Comparison of ENCODE assay signal across 1 cellular context in the genomic region with DNA sequence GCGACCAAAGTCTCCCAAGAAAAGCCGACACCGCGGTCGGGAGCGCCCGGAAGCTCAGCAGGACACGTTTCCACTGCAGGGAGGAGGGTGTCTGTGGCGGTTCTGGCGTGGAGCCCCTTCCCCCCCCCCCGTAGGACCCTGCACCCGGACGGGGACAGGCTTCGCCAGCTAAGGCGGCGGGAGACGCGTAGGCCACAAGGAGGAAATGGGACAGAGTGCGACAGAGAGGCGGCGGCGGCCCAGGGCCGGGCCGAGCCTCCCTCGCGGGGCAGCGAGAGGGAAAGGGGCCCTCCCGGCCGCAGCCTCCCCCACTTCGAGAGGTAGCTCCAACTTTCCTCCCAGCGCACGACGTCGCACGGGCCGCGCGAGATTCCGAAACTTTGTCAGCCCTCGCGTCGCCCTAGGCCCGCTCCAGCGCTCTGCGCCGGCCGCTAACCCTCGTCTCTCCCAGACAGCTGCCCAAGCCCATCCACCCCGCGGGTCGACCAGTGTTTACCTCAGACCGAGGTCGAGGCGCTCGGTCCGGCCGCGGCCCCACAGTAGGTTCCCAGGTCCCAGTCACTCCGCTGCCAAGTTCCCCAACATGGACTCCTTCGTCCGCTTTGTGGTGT.
TF ChIP-seq lines count a peak whose summit lies in the region.

No MANE protein-coding gene starts in this region.

TF ChIP-seq in K562, 482 proteins besides CTCF, POLR2A, EP300 and RAD21 (continued from another document):
- TF ChIP-seq, protein P1, sequence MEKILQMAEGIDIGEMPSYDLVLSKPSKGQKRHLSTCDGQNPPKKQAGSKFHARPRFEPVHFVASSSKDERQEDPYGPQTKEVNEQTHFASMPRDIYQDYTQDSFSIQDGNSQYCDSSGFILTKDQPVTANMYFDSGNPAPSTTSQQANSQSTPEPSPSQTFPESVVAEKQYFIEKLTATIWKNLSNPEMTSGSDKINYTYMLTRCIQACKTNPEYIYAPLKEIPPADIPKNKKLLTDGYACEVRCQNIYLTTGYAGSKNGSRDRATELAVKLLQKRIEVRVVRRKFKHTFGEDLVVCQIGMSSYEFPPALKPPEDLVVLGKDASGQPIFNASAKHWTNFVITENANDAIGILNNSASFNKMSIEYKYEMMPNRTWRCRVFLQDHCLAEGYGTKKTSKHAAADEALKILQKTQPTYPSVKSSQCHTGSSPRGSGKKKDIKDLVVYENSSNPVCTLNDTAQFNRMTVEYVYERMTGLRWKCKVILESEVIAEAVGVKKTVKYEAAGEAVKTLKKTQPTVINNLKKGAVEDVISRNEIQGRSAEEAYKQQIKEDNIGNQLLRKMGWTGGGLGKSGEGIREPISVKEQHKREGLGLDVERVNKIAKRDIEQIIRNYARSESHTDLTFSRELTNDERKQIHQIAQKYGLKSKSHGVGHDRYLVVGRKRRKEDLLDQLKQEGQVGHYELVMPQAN (IDR thresholded peaks at IDR 0.05; ENCODE audit: borderline replicate concordance) = no peak
- TF ChIP-seq ZNF766 (CRISPR knock-in tag; conservative IDR thresholded peaks at IDR 0.05) (0 out of 2 replicates have a peak, but pooled peaks have one; percentile 34), ZNF316 (IDR thresholded peaks at IDR 0.05) (no peak), ZNF165 (CRISPR knock-in tag; IDR thresholded peaks at IDR 0.05; ENCODE audit: borderline replicate concordance) (peak; percentile 27; the same call in 1 of the 2 replicates), CHD2 (IDR thresholded peaks at IDR 0.05; ENCODE audit: low read depth, low read length) (no peak)
- TF ChIP-seq, protein P2, sequence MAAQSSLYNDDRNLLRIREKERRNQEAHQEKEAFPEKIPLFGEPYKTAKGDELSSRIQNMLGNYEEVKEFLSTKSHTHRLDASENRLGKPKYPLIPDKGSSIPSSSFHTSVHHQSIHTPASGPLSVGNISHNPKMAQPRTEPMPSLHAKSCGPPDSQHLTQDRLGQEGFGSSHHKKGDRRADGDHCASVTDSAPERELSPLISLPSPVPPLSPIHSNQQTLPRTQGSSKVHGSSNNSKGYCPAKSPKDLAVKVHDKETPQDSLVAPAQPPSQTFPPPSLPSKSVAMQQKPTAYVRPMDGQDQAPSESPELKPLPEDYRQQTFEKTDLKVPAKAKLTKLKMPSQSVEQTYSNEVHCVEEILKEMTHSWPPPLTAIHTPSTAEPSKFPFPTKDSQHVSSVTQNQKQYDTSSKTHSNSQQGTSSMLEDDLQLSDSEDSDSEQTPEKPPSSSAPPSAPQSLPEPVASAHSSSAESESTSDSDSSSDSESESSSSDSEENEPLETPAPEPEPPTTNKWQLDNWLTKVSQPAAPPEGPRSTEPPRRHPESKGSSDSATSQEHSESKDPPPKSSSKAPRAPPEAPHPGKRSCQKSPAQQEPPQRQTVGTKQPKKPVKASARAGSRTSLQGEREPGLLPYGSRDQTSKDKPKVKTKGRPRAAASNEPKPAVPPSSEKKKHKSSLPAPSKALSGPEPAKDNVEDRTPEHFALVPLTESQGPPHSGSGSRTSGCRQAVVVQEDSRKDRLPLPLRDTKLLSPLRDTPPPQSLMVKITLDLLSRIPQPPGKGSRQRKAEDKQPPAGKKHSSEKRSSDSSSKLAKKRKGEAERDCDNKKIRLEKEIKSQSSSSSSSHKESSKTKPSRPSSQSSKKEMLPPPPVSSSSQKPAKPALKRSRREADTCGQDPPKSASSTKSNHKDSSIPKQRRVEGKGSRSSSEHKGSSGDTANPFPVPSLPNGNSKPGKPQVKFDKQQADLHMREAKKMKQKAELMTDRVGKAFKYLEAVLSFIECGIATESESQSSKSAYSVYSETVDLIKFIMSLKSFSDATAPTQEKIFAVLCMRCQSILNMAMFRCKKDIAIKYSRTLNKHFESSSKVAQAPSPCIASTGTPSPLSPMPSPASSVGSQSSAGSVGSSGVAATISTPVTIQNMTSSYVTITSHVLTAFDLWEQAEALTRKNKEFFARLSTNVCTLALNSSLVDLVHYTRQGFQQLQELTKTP (IDR thresholded peaks at IDR 0.05; ENCODE audit: low read depth in 1 of 2, partially characterized antibody in 2 of 2) = no peak
- TF ChIP-seq, protein P3, sequence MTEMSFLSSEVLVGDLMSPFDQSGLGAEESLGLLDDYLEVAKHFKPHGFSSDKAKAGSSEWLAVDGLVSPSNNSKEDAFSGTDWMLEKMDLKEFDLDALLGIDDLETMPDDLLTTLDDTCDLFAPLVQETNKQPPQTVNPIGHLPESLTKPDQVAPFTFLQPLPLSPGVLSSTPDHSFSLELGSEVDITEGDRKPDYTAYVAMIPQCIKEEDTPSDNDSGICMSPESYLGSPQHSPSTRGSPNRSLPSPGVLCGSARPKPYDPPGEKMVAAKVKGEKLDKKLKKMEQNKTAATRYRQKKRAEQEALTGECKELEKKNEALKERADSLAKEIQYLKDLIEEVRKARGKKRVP (CRISPR knock-in tag; IDR thresholded peaks at IDR 0.05) = 0 out of 2 replicates have a peak, but pooled peaks have one; percentile 4
TF ChIP-seq in K562: peak in this region for 52.
